Comparison of ENCODE assay signal across 13 cellular contexts in genomic region chr15:64599716-64600115, GRCh38.
DNase-seq lines count a peak whose midpoint lies in the region; ATAC-seq and TF ChIP-seq lines count a peak whose summit lies in the region.
"Had no signal": no experiment of that assay in that cellular context is flagged by ENCODE, and none has a peak within 500 bp of the region (broad histone marks: within the 10 kb centered on the region; RNA-seq: fewer than 3 reads in every experiment).

No MANE protein-coding gene starts in this region.

- peaks cover 17% of the 10 kb centered on the region for H3F3A ChIP-seq in smooth muscle cell (ENCODE audit: low read depth)

- intact Hi-C loops in activated naive CD4-positive, alpha-beta T cell treated with anti-CD3 and anti-CD28 coated beads for 36 hours (cut with micrococcal nuclease), result no loop called here

- H3K4me3 Mint-ChIP-seq in activated naive CD4-positive, alpha-beta T cell treated with anti-CD3 and anti-CD28 coated beads for 36 hours, result no peak overlapping the region
- no peak overlapping the region for H3K4me3 Mint-ChIP-seq in effector memory CD8-positive, alpha-beta T cell
- H3K4me3 Mint-ChIP-seq in stimulated activated naive B cell treated with anti-CD40 and anti-IgM and Interleukin-4, amounts not matched to agents 10 μg/mL and 1 μg/mL and 100 μg/mL, for 72 hours, result no peak overlapping the region

- H3K27me3 ChIP-seq in smooth muscle cell (ENCODE audit: low read depth), result no peaks in the 10 kb centered on the region
- H3K27me3 ChIP-seq: uterus had no signal

- H4K20me1 ChIP-seq in smooth muscle cell (ENCODE audit: low read depth), result peaks cover 90% of the 10 kb centered on the region

- H3K4me2 ChIP-seq in smooth muscle cell, result no peak overlapping the region

- no peak for ATAC-seq in activated naive CD4-positive, alpha-beta T cell treated with anti-CD3 and anti-CD28 coated beads, Interleukin-2, amount 50 U/mL, for 72 hours
- ATAC-seq in effector memory CD8-positive, alpha-beta T cell (replicated peaks), result no peak
- no peak for ATAC-seq in stimulated activated naive B cell treated with anti-CD40 and anti-IgM and Interleukin-4, amounts not matched to agents 10 μg/mL and 1 μg/mL and 100 μg/mL, for 72 hours (replicated peaks)
- ATAC-seq in GM19328 (IDR thresholded peaks at IDR 0.05; ENCODE audit: unreplicated experiment), result no peak

- peaks cover 76% of the 10 kb centered on the region for H3K79me2 ChIP-seq in smooth muscle cell (ENCODE audit: low read depth)

- H3K36me3 ChIP-seq in smooth muscle cell (ENCODE audit: low read depth), result no peaks in the 10 kb centered on the region
- H3K36me3 ChIP-seq: uterus had no signal

- no peaks in the 10 kb centered on the region for H3K9me3 Mint-ChIP-seq in activated naive CD4-positive, alpha-beta T cell treated with anti-CD3 and anti-CD28 coated beads for 36 hours
- no peaks in the 10 kb centered on the region for H3K9me3 Mint-ChIP-seq in activated naive CD4-positive, alpha-beta T cell treated with anti-CD3 and anti-CD28 coated beads, Interleukin-2, amount 50 U/mL, for 72 hours
- H3K9me3 Mint-ChIP-seq in effector memory CD8-positive, alpha-beta T cell, result no peaks in the 10 kb centered on the region
- H3K9me3 Mint-ChIP-seq in stimulated activated naive B cell treated with anti-CD40 and anti-IgM and Interleukin-4, amounts not matched to agents 10 μg/mL and 1 μg/mL and 100 μg/mL, for 72 hours, result no peaks in the 10 kb centered on the region

- WGBS in smooth muscle cell (ENCODE audit: low lambda C conversion rate), result 46% methylated on average over 2 of the region's 2 CpGs

- CTCF ChIA-PET in activated naive CD4-positive, alpha-beta T cell treated with anti-CD3 and anti-CD28 coated beads for 36 hours (lab: Charles Lee), result interaction anchor here (1.1 kb wide), 1 partner anchor 52 kb away, joined by 4 read pairs; no protein-coding TSS in a partner anchor

- no peak for DNase-seq in activated naive CD4-positive, alpha-beta T cell treated with anti-CD3 and anti-CD28 coated beads for 36 hours
- no peak for DNase-seq in activated naive CD4-positive, alpha-beta T cell treated with anti-CD3 and anti-CD28 coated beads, Interleukin-2, amount 50 U/mL, for 72 hours (ENCODE audit: low spot score in 2 of 2)
- DNase-seq in RPMI7951 (ENCODE audit: low read depth), result peak; percentile 68
- peak; percentile 36 for DNase-seq in dermis blood vessel endothelial cell
- no peak for DNase-seq in smooth muscle cell (lab: John Stamatoyannopoulos, UW; ENCODE audit: unreplicated experiment)
- no peak for DNase-seq in effector memory CD8-positive, alpha-beta T cell
- no peak for DNase-seq in stimulated activated naive B cell treated with anti-CD40 and anti-IgM and Interleukin-4, amounts not matched to agents 10 μg/mL and 1 μg/mL and 100 μg/mL, for 72 hours
- DNase-seq: amygdala, islet precursor cell, NCI-H2081, Right ventricle myocardium superior, uterus had no signal

- no peak for TF ChIP-seq CTCF in smooth muscle cell (IDR thresholded peaks at IDR 0.05; ENCODE audit: borderline replicate concordance, insufficient read depth, poor library complexity, severe bottlenecking)

- H3K27me3 Mint-ChIP-seq in activated naive CD4-positive, alpha-beta T cell treated with anti-CD3 and anti-CD28 coated beads for 36 hours (ENCODE audit: low read depth), result no peaks in the 10 kb centered on the region
- H3K27me3 Mint-ChIP-seq in effector memory CD8-positive, alpha-beta T cell, result no peaks in the 10 kb centered on the region
- H3K27me3 Mint-ChIP-seq in stimulated activated naive B cell treated with anti-CD40 and anti-IgM and Interleukin-4, amounts not matched to agents 10 μg/mL and 1 μg/mL and 100 μg/mL, for 72 hours, result no peaks in the 10 kb centered on the region

- H3K27ac ChIP-seq in smooth muscle cell (ENCODE audit: low read depth), result peak overlapping the region; percentile 38

- H3K9me3 ChIP-seq in smooth muscle cell (replicated peaks; ENCODE audit: low read depth), result no peaks in the 10 kb centered on the region
- H3K9me3 ChIP-seq: uterus had no signal

- peaks cover 23% of the 10 kb centered on the region for H3K4me1 ChIP-seq in smooth muscle cell (ENCODE audit: low read depth)

- H3K9ac ChIP-seq in smooth muscle cell (ENCODE audit: low read depth), result no peak overlapping the region

- no peaks in the 10 kb centered on the region for H3K36me3 Mint-ChIP-seq in activated naive CD4-positive, alpha-beta T cell treated with anti-CD3 and anti-CD28 coated beads for 36 hours (ENCODE audit: low read depth)
- H3K36me3 Mint-ChIP-seq in activated naive CD4-positive, alpha-beta T cell treated with anti-CD3 and anti-CD28 coated beads, Interleukin-2, amount 50 U/mL, for 72 hours, result peaks cover 0 to 5% of the 10 kb centered on the region in 2 donors
- peaks cover 4% of the 10 kb centered on the region for H3K36me3 Mint-ChIP-seq in effector memory CD8-positive, alpha-beta T cell (ENCODE audit: insufficient read depth)
- no peaks in the 10 kb centered on the region for H3K36me3 Mint-ChIP-seq in stimulated activated naive B cell treated with anti-CD40 and anti-IgM and Interleukin-4, amounts not matched to agents 10 μg/mL and 1 μg/mL and 100 μg/mL, for 72 hours

- H3K27ac Mint-ChIP-seq in activated naive CD4-positive, alpha-beta T cell treated with anti-CD3 and anti-CD28 coated beads for 36 hours, result peak overlapping the region; percentile 21
- H3K27ac Mint-ChIP-seq in activated naive CD4-positive, alpha-beta T cell treated with anti-CD3 and anti-CD28 coated beads, Interleukin-2, amount 50 U/mL, for 72 hours, result peak overlapping the region in 1 of 2 donors; percentile 7
- H3K27ac Mint-ChIP-seq in effector memory CD8-positive, alpha-beta T cell, result peak overlapping the region in 1 of 2 donors; percentile 39
- H3K27ac Mint-ChIP-seq in stimulated activated naive B cell treated with anti-CD40 and anti-IgM and Interleukin-4, amounts not matched to agents 10 μg/mL and 1 μg/mL and 100 μg/mL, for 72 hours, result no peak overlapping the region

- peaks cover 71% of the 10 kb centered on the region for H3K4me1 Mint-ChIP-seq in activated naive CD4-positive, alpha-beta T cell treated with anti-CD3 and anti-CD28 coated beads for 36 hours (ENCODE audit: low read depth)
- H3K4me1 Mint-ChIP-seq in effector memory CD8-positive, alpha-beta T cell (ENCODE audit: low read depth in 2 of 2), result peaks cover 31 to 44% of the 10 kb centered on the region in 2 donors
- H3K4me1 Mint-ChIP-seq in stimulated activated naive B cell treated with anti-CD40 and anti-IgM and Interleukin-4, amounts not matched to agents 10 μg/mL and 1 μg/mL and 100 μg/mL, for 72 hours, result peaks cover 32 to 45% of the 10 kb centered on the region in 2 donors

- no peak overlapping the region for H2AFZ ChIP-seq in smooth muscle cell (ENCODE audit: low read depth)

- H3K4me3 ChIP-seq in smooth muscle cell, result no peak overlapping the region
- H3K4me3 ChIP-seq: uterus had no signal

Comparison
In these comparisons a context has a peak if more than half of its experiments do, and no peak if none do; other contexts are left out.
1. DNase-seq: peak in RPMI7951 (single experiment) and dermis blood vessel endothelial cell (single experiment); none in activated naive CD4-positive, alpha-beta T cell treated with anti-CD3 and anti-CD28 coated beads for 36 hours (single experiment), activated naive CD4-positive, alpha-beta T cell treated with anti-CD3 and anti-CD28 coated beads, Interleukin-2, amount 50 U/mL, for 72 hours (0 of 2), smooth muscle cell (single experiment), effector memory CD8-positive, alpha-beta T cell (0 of 3) and stimulated activated naive B cell treated with anti-CD40 and anti-IgM and Interleukin-4, amounts not matched to agents 10 μg/mL and 1 μg/mL and 100 μg/mL, for 72 hours (single experiment).